ENCODE assay signal across 21 cellular contexts in the genomic region with DNA sequence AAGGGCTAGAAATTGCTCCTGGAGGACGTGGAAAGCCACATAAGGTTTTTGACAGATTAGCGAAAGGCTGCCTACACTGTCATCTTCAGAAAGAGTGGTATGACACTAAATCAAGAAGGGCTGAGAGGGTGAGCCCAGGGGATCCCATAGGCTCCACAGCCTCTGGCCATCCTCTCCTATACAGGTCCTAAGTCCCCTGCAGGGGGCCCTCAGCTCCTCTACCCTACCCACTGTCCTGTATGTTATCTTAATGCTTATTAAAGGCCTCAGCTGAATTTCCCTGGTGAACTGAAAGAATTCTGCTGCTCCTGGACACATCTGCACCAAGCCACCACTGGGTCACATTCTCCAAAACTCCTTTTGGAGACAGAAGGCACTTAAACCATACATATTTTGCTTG.
"Had no signal": no experiment of that assay in that cellular context is flagged by ENCODE, and none has a peak within 500 bp of the region (broad histone marks: within the 10 kb centered on the region; RNA-seq: fewer than 3 reads in every experiment).

No MANE protein-coding gene starts in this region.

- H3K9ac ChIP-seq: neural progenitor cell had no signal

- H3K9me3 ChIP-seq: heart left ventricle, ovary, right atrium auricular region, testis, tibial nerve, upper lobe of right lung, vagina had no signal

- H3K4me3 ChIP-seq: coronary artery, heart left ventricle, lung, neural progenitor cell, ovary, right atrium auricular region, testis, tibial nerve, upper lobe of right lung, vagina had no signal

- H3K36me3 ChIP-seq: neural progenitor cell, ovary, right atrium auricular region, upper lobe of right lung, vagina had no signal

- FAIRE-seq: frontal cortex, small intestine had no signal

- H3K27me3 Mint-ChIP-seq: naive thymus-derived CD4-positive, alpha-beta T cell; stimulated activated naive CD8-positive, alpha-beta T cell treated with anti-CD3 and anti-CD28 coated beads, Interleukin-15, amount 100 ng/mL, for 72 hours had no signal

- DNase-seq: effector CD4-positive, alpha-beta T cell; heart left ventricle; hippocampal formation; left colon; left ventricle myocardium superior; mesendoderm; naive thymus-derived CD4-positive, alpha-beta T cell; nucleus accumbens; ovary; small intestine; stimulated activated CD4-positive, alpha-beta T cell treated with anti-CD3 and anti-CD28 coated beads, Interleukin-2, amount 100 ng/mL, for 48 hours; stimulated activated naive CD8-positive, alpha-beta T cell treated with anti-CD3 and anti-CD28 coated beads, Interleukin-15, amount 100 ng/mL, for 72 hours; testis; upper lobe of right lung had no signal

- H3K4me1 ChIP-seq: neural progenitor cell, testis, upper lobe of right lung had no signal

- H3K9me3 Mint-ChIP-seq: naive thymus-derived CD4-positive, alpha-beta T cell; stimulated activated naive CD8-positive, alpha-beta T cell treated with anti-CD3 and anti-CD28 coated beads, Interleukin-15, amount 100 ng/mL, for 72 hours had no signal

- H2AFZ ChIP-seq: neural progenitor cell had no signal

- H3K4me2 ChIP-seq: neural progenitor cell had no signal

- ATAC-seq: left colon; naive thymus-derived CD4-positive, alpha-beta T cell; stimulated activated naive CD8-positive, alpha-beta T cell treated with anti-CD3 and anti-CD28 coated beads, Interleukin-15, amount 100 ng/mL, for 72 hours; upper lobe of right lung had no signal

- H3K27me3 ChIP-seq: heart left ventricle, neural progenitor cell, ovary, right atrium auricular region, testis, tibial nerve, upper lobe of right lung, vagina had no signal

- H3K27ac Mint-ChIP-seq: neural progenitor cell had no signal

- H3K27ac ChIP-seq: coronary artery, heart left ventricle, neural progenitor cell, ovary, right atrium auricular region, testis, tibial nerve, upper lobe of right lung, vagina had no signal

- H3K4me3 Mint-ChIP-seq: neural progenitor cell; stimulated activated naive CD8-positive, alpha-beta T cell treated with anti-CD3 and anti-CD28 coated beads, Interleukin-15, amount 100 ng/mL, for 72 hours had no signal
